ENCODE assay signal across 14 cellular contexts in the genomic region with DNA sequence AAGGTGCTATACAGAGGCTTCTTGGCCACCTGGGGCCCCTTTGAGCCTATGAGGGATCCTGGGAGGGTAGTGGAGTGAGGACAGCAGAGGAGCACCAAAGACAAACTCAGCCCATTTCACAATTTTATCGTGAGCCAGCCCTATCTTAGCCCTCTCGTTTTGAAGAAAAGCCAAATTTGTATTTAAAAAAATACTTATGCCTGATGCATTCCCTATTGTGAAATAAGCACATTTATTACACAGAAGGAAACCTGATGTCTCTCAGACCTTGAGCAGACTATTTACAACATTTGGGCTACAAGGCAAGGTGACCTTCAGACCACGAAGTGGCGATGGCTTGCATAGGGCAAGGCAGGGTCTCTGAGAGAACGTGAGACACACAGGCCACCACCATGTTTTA. TPM values are rescaled to one million over a fixed set of nuclear protein-coding genes. Genes with fewer than 3 reads are reported as not detected.
DNase-seq lines count a peak whose midpoint lies in the region; ATAC-seq and TF ChIP-seq lines count a peak whose summit lies in the region.
"Had no signal": no experiment of that assay in that cellular context is flagged by ENCODE, and none has a peak within 500 bp of the region (broad histone marks: within the 10 kb centered on the region; RNA-seq: fewer than 3 reads in every experiment).

No MANE protein-coding gene starts in this region.

- no peak for DNase-seq in OCI-LY7 (ENCODE audit: low spot score)
- DNase-seq in fibroblast of peridontal ligament (ENCODE audit: extremely low read depth): peak; percentile 64
- DNase-seq in osteoblast (ENCODE audit: insufficient read length, low spot score, missing footprints): no peak
- no peak for DNase-seq in erythroblast (lab: John Stamatoyannopoulos, UW)
- no peak for DNase-seq in activated CD4-positive, CD25-positive, alpha-beta regulatory T cell treated with anti-CD3 and anti-CD28 coated beads, Interleukin-2, amount 50 U/mL, for 72 hours
- DNase-seq: H7; NCI-H1048; NCI-H226; NCI-H69; NK-92 treated with Interleukin-12 subunit alpha and Interleukin-12 subunit beta, amount 100 ng/mL, for 24 hours had no signal

- WGBS in gastroesophageal sphincter (ENCODE audit: low coverage in 1 of 2), 2 donors: 65 to 91% methylated on average over 4 to 5 of the region's 5 CpGs

- no peak for TF ChIP-seq CTCF in OCI-LY7 (conservative IDR thresholded peaks at IDR 0.05; ENCODE audit: low read length)
- no peak for TF ChIP-seq CTCF in osteoblast (IDR thresholded peaks at IDR 0.05; ENCODE audit: extremely low read depth, low read depth, low read length)
- no peak for TF ChIP-seq CTCF in gastroesophageal sphincter (IDR thresholded peaks at IDR 0.05)

- peaks cover 2 to 9% (median 5%) of the 10 kb centered on the region in 11 experiments for H3K27me3 ChIP-seq in BLaER1 treated with 17β-estradiol and CSF1 and Interleukin-3, amounts not matched to agents 10 nM and 100 nM
- H3K27me3 ChIP-seq in osteoblast (ENCODE audit: insufficient read depth, low read length) (no peaks in the 10 kb centered on the region), gastroesophageal sphincter (peaks cover 18% of the 10 kb centered on the region)

- no peak for ATAC-seq in gastroesophageal sphincter

- no peaks in the 10 kb centered on the region for H3K9me2 ChIP-seq in OCI-LY7 (ENCODE audit: insufficient read depth, low read length)

- POLR2A ChIA-PET in OCI-LY7 (lab: Charles Lee): no interaction called here

- H3K79me2 ChIP-seq in OCI-LY7 (ENCODE audit: insufficient read depth, low read depth, low read length) (no peaks in the 10 kb centered on the region), osteoblast (ENCODE audit: insufficient read depth, low read length) (peaks cover 94% of the 10 kb centered on the region)

- no peak overlapping the region for H3K4me3 ChIP-seq in BLaER1 treated with 17β-estradiol and CSF1 and Interleukin-3, amounts not matched to agents 10 nM and 100 nM
- no peak overlapping the region for H3K4me3 ChIP-seq in OCI-LY7 (ENCODE audit: low read depth, low read length, poor library complexity, severe bottlenecking)
- no peak overlapping the region for H3K4me3 ChIP-seq in osteoblast (ENCODE audit: insufficient read depth, low read length)
- no peak overlapping the region for H3K4me3 ChIP-seq in gastroesophageal sphincter
- H3K4me3 ChIP-seq: PC-9 had no signal

- H3K9me3 ChIP-seq in BLaER1 treated with 17β-estradiol and CSF1 and Interleukin-3, amounts not matched to agents 10 nM and 100 nM (replicated peaks in 1 of 11): no peaks in the 10 kb centered on the region
- H3K9me3 ChIP-seq in OCI-LY7 (ENCODE audit: low read length) (no peaks in the 10 kb centered on the region), osteoblast (ENCODE audit: low read depth, low read length) (no peaks in the 10 kb centered on the region), gastroesophageal sphincter (no peaks in the 10 kb centered on the region)

- H3K27ac ChIP-seq in BLaER1 treated with 17β-estradiol and CSF1 and Interleukin-3, amounts not matched to agents 10 nM and 100 nM: peak overlapping the region in 4 of 11 experiments; percentile 25 to 59 (median 45); a peak in 7 of 22 replicates
- H3K27ac ChIP-seq in OCI-LY7 (ENCODE audit: low read depth, low read length, poor library complexity, severe bottlenecking) (peak overlapping the region; percentile 18), osteoblast (ENCODE audit: low read depth, low read length) (peak overlapping the region; percentile 98), gastroesophageal sphincter (no peak overlapping the region)
- H3K27ac ChIP-seq: C4-2B, PC-9 had no signal

- H3K4me1 ChIP-seq in BLaER1 treated with 17β-estradiol and CSF1 and Interleukin-3, amounts not matched to agents 10 nM and 100 nM: peaks cover 40 to 69% (median 55%) of the 10 kb centered on the region in 10 experiments
- peaks cover 17% of the 10 kb centered on the region for H3K4me1 ChIP-seq in OCI-LY7 (ENCODE audit: insufficient read depth, low read length, poor library complexity, severe bottlenecking)
- peaks cover 50% of the 10 kb centered on the region for H3K4me1 ChIP-seq in osteoblast (ENCODE audit: insufficient read depth, low read length)
- H3K4me1 ChIP-seq in gastroesophageal sphincter: peaks cover 0 to 25% (median 2%) of the 10 kb centered on the region in 3 donors

- H4K20me1 ChIP-seq in BLaER1 treated with 17β-estradiol and CSF1 and Interleukin-3, amounts not matched to agents 10 nM and 100 nM: no peaks in the 10 kb centered on the region
- H4K20me1 ChIP-seq in OCI-LY7 (ENCODE audit: insufficient read depth, low read length) (no peaks in the 10 kb centered on the region), osteoblast (ENCODE audit: insufficient read depth, low read length) (peaks cover 22% of the 10 kb centered on the region)

- intact Hi-C loops in OCI-LY7 (cut with micrococcal nuclease; ENCODE audit: unreplicated experiment): no loop called here

- peak overlapping the region; percentile 20 to 83 (median 62); a peak in 20 of 22 replicates for H3K4me2 ChIP-seq in BLaER1 treated with 17β-estradiol and CSF1 and Interleukin-3, amounts not matched to agents 10 nM and 100 nM
- H3K4me2 ChIP-seq in OCI-LY7 (ENCODE audit: low read length): peak overlapping the region; percentile 28; the same call in 1 of the 2 replicates
- H3K4me2 ChIP-seq in osteoblast (ENCODE audit: insufficient read depth, low read length): peak overlapping the region; percentile 25
- H3K4me2 ChIP-seq: PC-9 had no signal

- H3K36me3 ChIP-seq in BLaER1 treated with 17β-estradiol and CSF1 and Interleukin-3, amounts not matched to agents 10 nM and 100 nM: no peaks in the 10 kb centered on the region
- H3K36me3 ChIP-seq in OCI-LY7 (ENCODE audit: insufficient read depth, low read length) (no peaks in the 10 kb centered on the region), osteoblast (ENCODE audit: insufficient read depth, low read length) (peaks cover 18% of the 10 kb centered on the region), gastroesophageal sphincter (no peaks in the 10 kb centered on the region)

- TF ChIP-seq POLR2A in erythroblast (IDR thresholded peaks at IDR 0.05; ENCODE audit: low read length) (no peak), gastroesophageal sphincter (IDR thresholded peaks at IDR 0.05) (no peak)

- no TSS peak for BruUV-seq in OCI-LY7 (replicated peaks; lab: Mats Ljungman, UMichigan)

- TF ChIP-seq EP300 in gastroesophageal sphincter (IDR thresholded peaks at IDR 0.05): no peak

- H3K9ac ChIP-seq in BLaER1 treated with 17β-estradiol and CSF1 and Interleukin-3, amounts not matched to agents 10 nM and 100 nM: peak overlapping the region in 3 of 11 experiments; percentile 26 to 55 (median 54); a peak in 4 of 22 replicates

- H2AFZ ChIP-seq in OCI-LY7 (ENCODE audit: low read length) (peak overlapping the region; percentile 68), osteoblast (ENCODE audit: low read length) (no peak overlapping the region)
- H2AFZ ChIP-seq: PC-9 had no signal

- CTCF ChIA-PET in OCI-LY7 (lab: Charles Lee; ENCODE audit: unreplicated experiment): no interaction called here

RNA-seq across cellular contexts. Expression of a gene that starts 41.3 kb away (rescaled TPM):
- total RNA-seq in OCI-LY7 (2014; rRNA removed; shearing (Covaris generic)): 8.2 and 8.5 TPM in 2 replicates
- total RNA-seq in OCI-LY7 (2022): 22.1 TPM in 2 replicates
- 45.1 and 51.4 TPM in 2 replicates for total RNA-seq in osteoblast
- 10 to 100 TPM; 27.0 to 62.2 (median 44.0) TPM for total RNA-seq in gastroesophageal sphincter

Comparison
In these comparisons a context has a peak if more than half of its experiments do, and no peak if none do; other contexts are left out.
1. H3K27ac ChIP-seq: peak in OCI-LY7 (single experiment) and osteoblast (single experiment); none in gastroesophageal sphincter (0 of 4).
2. Peak in every context shown above with its lines, with median percentiles within 50 percentile points of each other: H3K4me2 ChIP-seq.